In genomic region chr22:41934284-41935014, GRCh38 we compare ENCODE assay signal across 1 cellular context.
TF ChIP-seq lines count a peak whose summit lies in the region.

No MANE protein-coding gene starts in this region.

TF ChIP-seq in HepG2, 621 proteins besides CTCF, POLR2A, EP300 and RAD21:
- TF ChIP-seq SP5 (CRISPR knock-in tag; IDR thresholded peaks at IDR 0.05; ENCODE audit: borderline replicate concordance, low read depth) (no peak), ZNF83 (CRISPR knock-in tag; IDR thresholded peaks at IDR 0.05; ENCODE audit: borderline replicate concordance) (no peak), ZNF121 (CRISPR knock-in tag; IDR thresholded peaks at IDR 0.05) (peak; percentile 82), TFDP2 (CRISPR knock-in tag; IDR thresholded peaks at IDR 0.05) (no peak)
